ENCODE assay signal across 20 cellular contexts in the genomic region with DNA sequence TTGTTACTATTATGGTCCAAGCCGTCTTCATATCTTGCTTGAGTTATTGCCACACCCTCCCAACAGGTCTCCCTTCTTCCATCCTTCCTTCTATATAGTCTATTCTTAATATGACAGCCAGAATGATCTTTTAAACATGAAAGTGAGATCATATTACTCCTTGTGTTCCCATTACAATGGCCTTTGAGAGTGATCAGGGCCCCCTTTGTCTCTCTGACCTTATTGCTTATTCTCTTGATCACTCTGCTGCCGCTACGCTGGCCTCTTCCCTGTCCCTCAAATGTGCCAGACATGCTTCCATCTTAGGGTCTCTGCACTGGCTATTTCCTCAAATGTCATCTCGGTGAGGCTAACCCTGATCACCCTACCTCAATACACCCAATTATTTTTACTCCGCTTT. TPM values are rescaled to one million over a fixed set of nuclear protein-coding genes. Genes with fewer than 3 reads are reported as not detected.
DNase-seq lines count a peak whose midpoint lies in the region; TF ChIP-seq lines count a peak whose summit lies in the region.
"Had no signal": no experiment of that assay in that cellular context is flagged by ENCODE, and none has a peak within 500 bp of the region (broad histone marks: within the 10 kb centered on the region; RNA-seq: fewer than 3 reads in every experiment).

No MANE protein-coding gene starts in this region.

- peaks cover 20% of the 10 kb centered on the region for H3K4me1 Mint-ChIP-seq in Calu3 (ENCODE audit: low read depth, unreplicated experiment)

- TF ChIP-seq CTCF in Calu3 (IDR thresholded peaks at IDR 0.05; ENCODE audit: unreplicated experiment) = no peak

- H3K27ac Mint-ChIP-seq in Calu3 (ENCODE audit: unreplicated experiment) = peak overlapping the region; percentile 8
- H3K27ac Mint-ChIP-seq: B cell, HFFc6 had no signal

- BruUV-seq in Calu3 (replicated peaks; lab: Mats Ljungman, UMichigan) = no TSS peak

- H3K9me3 Mint-ChIP-seq in Calu3 (ENCODE audit: low read depth, unreplicated experiment) = no peaks in the 10 kb centered on the region
- H3K9me3 Mint-ChIP-seq: CD14-positive monocyte, HFFc6 had no signal

- H3K4me3 Mint-ChIP-seq in Calu3 (ENCODE audit: low read depth, unreplicated experiment) = no peak overlapping the region
- H3K4me3 Mint-ChIP-seq: B cell, CD14-positive monocyte, HFFc6 had no signal

- no peaks in the 10 kb centered on the region for H3K27me3 Mint-ChIP-seq in Calu3 (ENCODE audit: unreplicated experiment)
- H3K27me3 Mint-ChIP-seq: B cell had no signal

- no peaks in the 10 kb centered on the region for H3K36me3 Mint-ChIP-seq in Calu3 (ENCODE audit: insufficient read depth, unreplicated experiment)
- H3K36me3 Mint-ChIP-seq: CD14-positive monocyte had no signal

- DNase-seq in Calu3 = no peak
- peak; percentile 49 for DNase-seq in inferior parietal cortex (ENCODE audit: extremely low spot score)
- peak in 22 of 49 donors; percentile 1 to 44 (median 13) for DNase-seq in substantia nigra (lab: John Stamatoyannopoulos, UW)
- DNase-seq in activated gamma-delta T cell (lab: John Stamatoyannopoulos, UW) = no peak
- DNase-seq in CD1c-positive myeloid dendritic cell (ENCODE audit: extremely low spot score) = no peak
- DNase-seq in activated T-cell treated with anti-CD3 and anti-CD28 coated beads, Interleukin-2, amount 50 U/mL, for 48 hours = no peak
- DNase-seq: DMS79, H7, HFFc6, Kasumi-1, NCI-H1417, NCI-H187, NCI-H510A, NCI-H748 treated with DMSO at 0.1 percent for 48 hours, SHP77 treated with DMSO at 0.1 percent for 48 hours had no signal

- H3K27ac ChIP-seq in angular gyrus (ENCODE audit: low read depth, low read length) (peak overlapping the region; percentile 72), substantia nigra (ENCODE audit: low read depth, low read length, poor library complexity, severe bottlenecking) (peak overlapping the region; percentile 67)
- H3K27ac ChIP-seq: RWPE1, SK-N-MC had no signal

- CTCF ChIA-PET in Calu3 (lab: Charles Lee) = no interaction called here

- intact Hi-C loops in Calu3 (cut with micrococcal nuclease; ENCODE audit: unreplicated experiment) = no loop called here

RNA-seq across cellular contexts. Expression of a gene that starts 38.1 kb away (rescaled TPM):
- 19.1 and 25.1 TPM in 2 replicates for total RNA-seq in Calu3 (2022)
